13 cellular contexts compared by ENCODE assay signal in genomic region chr15:90465140-90465929, GRCh38.
A peak's percentile ranks its signal among the peaks of the same experiment; 100 is the strongest.
DNase-seq lines count a peak whose midpoint lies in the region; ATAC-seq, FAIRE-seq and TF ChIP-seq lines count a peak whose summit lies in the region.
"Had no signal": no experiment of that assay in that cellular context is flagged by ENCODE, and none has a peak within 500 bp of the region (broad histone marks: within the 10 kb centered on the region; RNA-seq: fewer than 3 reads in every experiment).

No MANE protein-coding gene starts in this region.

- H3K36me3 ChIP-seq in K562 (ENCODE audit: control insufficient read depth, insufficient read depth, low read length) (peaks cover 20% of the 10 kb centered on the region), lung (ENCODE audit: control insufficient read depth in 2 of 2, insufficient read depth in 2 of 2, low read length in 2 of 2) (peaks cover 21 to 34% of the 10 kb centered on the region in 2 donors), aorta (ENCODE audit: control insufficient read depth in 1 of 2, insufficient read depth in 2 of 2, low read length in 1 of 2) (peaks cover 0 to 3% of the 10 kb centered on the region in 2 donors), OCI-LY7 (ENCODE audit: insufficient read depth, low read length) (peaks cover 70% of the 10 kb centered on the region)

- H3K27me3 ChIP-seq in K562 (ENCODE audit: control insufficient read depth in 2 of 2, insufficient read depth in 2 of 2, low read length in 2 of 2) = no peaks in the 10 kb centered on the region
- H3K27me3 ChIP-seq in lung (ENCODE audit: control insufficient read depth, insufficient read depth) = no peaks in the 10 kb centered on the region
- no peaks in the 10 kb centered on the region for H3K27me3 ChIP-seq in aorta (ENCODE audit: control insufficient read depth in 1 of 2, insufficient read depth in 2 of 2, low read length in 1 of 2)

- TF ChIP-seq EP300 in K562 (IDR thresholded peaks at IDR 0.05; ENCODE audit: low read length) = no peak

- TF ChIP-seq CTCF in K562 (IDR thresholded peaks at IDR 0.05 in 2 of 3, conservative IDR thresholded peaks at IDR 0.05 in 1 of 3; ENCODE audit: insufficient read depth in 2 of 3, low read depth in 1 of 3, low read length in 3 of 3) = no peak
- no peak for TF ChIP-seq CTCF in lung (IDR thresholded peaks at IDR 0.05; ENCODE audit: control extremely low read depth, extremely low read depth)
- no peak for TF ChIP-seq CTCF in OCI-LY7 (conservative IDR thresholded peaks at IDR 0.05; ENCODE audit: low read length)

- H4K20me1 ChIP-seq in K562 (replicated peaks; ENCODE audit: control insufficient read depth, insufficient read depth, low read length) (no peaks in the 10 kb centered on the region), OCI-LY7 (ENCODE audit: insufficient read depth, low read length) (no peaks in the 10 kb centered on the region)

- in situ Hi-C loops in K562 (cut with MboI) = no loop called here

- FAIRE-seq in K562 (lab: Jason Lieb, UNC) = no peak
- FAIRE-seq: GM12891 had no signal

- H3K4me2 ChIP-seq in K562 (ENCODE audit: insufficient read depth, low read length) (no peak overlapping the region), OCI-LY7 (ENCODE audit: low read length) (no peak overlapping the region)

- no peak for TF ChIP-seq POLR2A in K562 (conservative IDR thresholded peaks at IDR 0.05)

- CTCF ChIA-PET in K562 (lab: Yijun Ruan, JAX; ENCODE audit: low intra/inter-chr PET ratio) = no interaction called here
- CTCF ChIA-PET in OCI-LY7 (lab: Charles Lee; ENCODE audit: unreplicated experiment) = no interaction called here

- peak; percentile 10 for DNase-seq in stimulated activated CD4-positive, alpha-beta T cell treated with anti-CD3 and anti-CD28 coated beads, Interleukin-1b, Interleukin-23, amount 100 ng/mL, for 48 hours
- no peak for DNase-seq in stimulated activated CD4-positive, alpha-beta T cell treated with anti-CD3 and anti-CD28 coated beads, Interleukin-2, amount 100 ng/mL, for 48 hours
- DNase-seq in K562 (ENCODE audit: extremely low read depth in 1 of 4, low spot score in 3 of 4) (no peak), lung (ENCODE audit: low spot score) (no peak), aorta (no peak), NCI-H774 (lab: John Stamatoyannopoulos, UW) (no peak), OCI-LY7 (ENCODE audit: low spot score) (no peak), NCI-H146 treated with DMSO at 0.1 percent for 48 hours (lab: John Stamatoyannopoulos, UW; ENCODE audit: unreplicated experiment) (no peak)
- DNase-seq: Kasumi-1; mesendoderm; stimulated activated CD4-positive, alpha-beta T cell treated with anti-CD3 and anti-CD28 coated beads, Interleukin-15, amount 100 ng/mL, for 24 hours had no signal

- no peak for TF ChIP-seq RAD21 in K562 (CRISPR knock-in tag; conservative IDR thresholded peaks at IDR 0.05 in 1 of 2, IDR thresholded peaks at IDR 0.05 in 1 of 2)

- H3K9ac ChIP-seq in K562 (ENCODE audit: insufficient read depth in 1 of 2, low read depth in 2 of 2, low read length in 2 of 2) = no peak overlapping the region

- H2AFZ ChIP-seq in K562 (ENCODE audit: low read depth, low read length) (no peak overlapping the region), OCI-LY7 (ENCODE audit: low read length) (no peak overlapping the region)

- H3K4me1 ChIP-seq in K562 (replicated peaks in 1 of 2; ENCODE audit: control insufficient read depth in 2 of 2, insufficient read depth in 2 of 2, low read length in 2 of 2) (no peaks in the 10 kb centered on the region), lung (ENCODE audit: control insufficient read depth in 2 of 2, insufficient read depth in 2 of 2, low read length in 2 of 2) (peaks cover 4 to 33% of the 10 kb centered on the region in 2 donors), aorta (ENCODE audit: control insufficient read depth in 1 of 2, insufficient read depth in 2 of 2, low read length in 2 of 2) (peaks cover 4 to 22% of the 10 kb centered on the region in 2 donors), OCI-LY7 (ENCODE audit: insufficient read depth, low read length, poor library complexity, severe bottlenecking) (no peaks in the 10 kb centered on the region)

- H3K27ac ChIP-seq in K562 (ENCODE audit: extremely low read depth, low read depth, low read length) = no peak overlapping the region
- H3K27ac ChIP-seq in lung (ENCODE audit: low read depth in 1 of 2, low read length in 1 of 2) = peak overlapping the region in 1 of 2 donors; percentile 22
- peak overlapping the region; percentile 29 to 43 for H3K27ac ChIP-seq in aorta (ENCODE audit: low read depth in 1 of 2, low read length in 2 of 2)
- no peak overlapping the region for H3K27ac ChIP-seq in OCI-LY7 (ENCODE audit: low read depth, low read length, poor library complexity, severe bottlenecking)

- POLR2A ChIA-PET in K562 (lab: Yijun Ruan, JAX) (interaction anchor here (0.6 to 1.0 kb wide), 2 partner anchors 9 to 1479 kb away, joined by 3 to 4 read pairs; no protein-coding TSS in a partner anchor), OCI-LY7 (lab: Charles Lee) (interaction anchor here (1.0 to 1.5 kb wide), 2 partner anchors 10 to 12 kb away, joined by 3 to 4 read pairs; no protein-coding TSS in a partner anchor)

- H3K9me1 ChIP-seq in K562 (ENCODE audit: control insufficient read depth, insufficient read depth, low read length) = no peaks in the 10 kb centered on the region

- BruUV-seq in K562 (replicated peaks; lab: Mats Ljungman, UMichigan) = no TSS peak
- BruUV-seq in OCI-LY7 (replicated peaks; lab: Mats Ljungman, UMichigan) = no TSS peak

- H3K9me3 ChIP-seq in K562 (replicated peaks; ENCODE audit: control insufficient read depth, insufficient read depth, low read depth, low read length) (no peaks in the 10 kb centered on the region), lung (ENCODE audit: control insufficient read depth in 2 of 2, insufficient read depth in 1 of 2, low read length in 1 of 2) (no peaks in the 10 kb centered on the region), aorta (ENCODE audit: control insufficient read depth, low read length) (no peaks in the 10 kb centered on the region), OCI-LY7 (ENCODE audit: low read length) (no peaks in the 10 kb centered on the region)

- ATAC-seq in K562 = no peak
- ATAC-seq in lung (ENCODE audit: insufficient read depth, low FRiP score) = peak; percentile 67
- ATAC-seq in aorta (ENCODE audit: low FRiP score) = no peak
- ATAC-seq: esophagus mucosa had no signal

- H3K79me2 ChIP-seq in K562 (ENCODE audit: control insufficient read depth, insufficient read depth, low read length) (no peaks in the 10 kb centered on the region), OCI-LY7 (ENCODE audit: insufficient read depth, low read depth, low read length) (no peaks in the 10 kb centered on the region)

- WGBS in K562 (ENCODE audit: insufficient coverage, low coverage, missing lambda C conversion rate) = 76% methylated on average over 7 of the region's 7 CpGs
- 76 to 89% methylated on average over 7 of the region's 7 CpGs for WGBS in lung, 2 donors
- WGBS in aorta, 2 donors = 54 to 55% methylated on average over 7 of the region's 7 CpGs

- intact Hi-C loops in K562 (cut with micrococcal nuclease) (no loop called here), aorta (cut with DNase I) (no loop called here), OCI-LY7 (cut with micrococcal nuclease; ENCODE audit: unreplicated experiment) (no loop called here)

- no peak overlapping the region for H3K4me3 ChIP-seq in K562
- H3K4me3 ChIP-seq in lung = no peak overlapping the region
- no peak overlapping the region for H3K4me3 ChIP-seq in aorta (ENCODE audit: low read length in 2 of 2)
- H3K4me3 ChIP-seq in OCI-LY7 (ENCODE audit: low read depth, low read length, poor library complexity, severe bottlenecking) = no peak overlapping the region

- no peaks in the 10 kb centered on the region for H3K9me2 ChIP-seq in OCI-LY7 (ENCODE audit: insufficient read depth, low read length)

TF ChIP-seq in K562, 482 proteins besides CTCF, POLR2A, EP300 and RAD21:
- no peak for TF ChIP-seq ZNF175 (CRISPR knock-in tag; IDR thresholded peaks at IDR 0.05; ENCODE audit: low read depth)
- TF ChIP-seq ID3 (CRISPR knock-in tag; IDR thresholded peaks at IDR 0.05) = no peak
- TF ChIP-seq ID3 (tag; IDR thresholded peaks at IDR 0.05) = peak; percentile 76
- no peak for TF ChIP-seq SMAD3 (CRISPR knock-in tag; conservative IDR thresholded peaks at IDR 0.05)
- peak; percentile 12; the same call in 1 of the 2 replicates for TF ChIP-seq ZNF316 (IDR thresholded peaks at IDR 0.05)

Comparison
In these comparisons a context has a peak if more than half of its experiments do, and no peak if none do; other contexts are left out.
1. H3K27ac ChIP-seq: peak in aorta (2 of 2); none in K562 (single experiment) and OCI-LY7 (single experiment).